Comparison of ENCODE assay signal across 24 cellular contexts in genomic region chr14:99675381-99675835, GRCh38. TPM values are rescaled to one million over a fixed set of nuclear protein-coding genes. Genes with fewer than 3 reads are reported as not detected.
"Had no signal": no experiment of that assay in that cellular context is flagged by ENCODE, and none has a peak within 500 bp of the region (broad histone marks: within the 10 kb centered on the region; RNA-seq: fewer than 3 reads in every experiment).

No MANE protein-coding gene starts in this region.

- H3K36me3 Mint-ChIP-seq: naive thymus-derived CD8-positive, alpha-beta T cell had no signal

- H3K9me3 Mint-ChIP-seq: activated CD4-positive, alpha-beta T cell treated with anti-CD3 and anti-CD28 coated beads, Interleukin-2, amount 10 ng/mL, durations not matched to agents 24 days and 14 days; activated T-cell treated with anti-CD3 and anti-CD28 coated beads, Interleukin-2, amount 50 U/mL, for 4 hours; activated T-helper 17 cell treated with anti-CD3 and anti-CD28 coated beads, Interleukin-2, amount 50 U/mL, for 72 hours had no signal

- DNase-seq: activated CD4-positive, alpha-beta memory T cell treated with anti-CD3 and anti-CD28 coated beads, Interleukin-2, amount 10 ng/mL, durations not matched to agents 7 days and 5 days; activated CD4-positive, alpha-beta T cell treated with anti-CD3 and anti-CD28 coated beads, Interleukin-2, amount 10 ng/mL, durations not matched to agents 24 days and 14 days; activated gamma-delta T cell treated with Interleukin-2 at 50 U/mL for 16 hours; activated naive CD4-positive, alpha-beta T cell treated with anti-CD3 and anti-CD28 coated beads, Interleukin-2, amount 50 U/mL, for 16 hours; activated T-cell treated with anti-CD3 and anti-CD28 coated beads, Interleukin-2, amount 50 U/mL, for 4 hours; dermis blood vessel endothelial cell; effector CD4-positive, alpha-beta T cell; gastrocnemius medialis; islet precursor cell; left cardiac atrium; mesenchymal stem cell; ovary; psoas muscle; stimulated activated naive CD4-positive, alpha-beta T cell treated with Interleukin-2 at 50 U/mL for 16 hours; T-helper 17 cell; T1000; WERI-Rb-1 had no signal

- H3K4me3 Mint-ChIP-seq: activated CD4-positive, alpha-beta memory T cell treated with anti-CD3 and anti-CD28 coated beads, Interleukin-2, amount 10 ng/mL, durations not matched to agents 7 days and 5 days; activated CD4-positive, alpha-beta T cell treated with anti-CD3 and anti-CD28 coated beads, Interleukin-2, amount 10 ng/mL, durations not matched to agents 24 days and 14 days; activated T-cell treated with anti-CD3 and anti-CD28 coated beads, Interleukin-2, amount 50 U/mL, for 4 hours; activated T-helper 17 cell treated with anti-CD3 and anti-CD28 coated beads, Interleukin-2, amount 50 U/mL, for 72 hours; central memory CD8-positive, alpha-beta T cell; naive thymus-derived CD8-positive, alpha-beta T cell; T-helper 17 cell had no signal

- H3K27me3 ChIP-seq: gastrocnemius medialis, hepatocyte, ovary, tibial nerve had no signal

- ATAC-seq: activated CD4-positive, CD25-positive, alpha-beta regulatory T cell treated with anti-CD3 and anti-CD28 coated beads, Interleukin-2, amount 50 U/mL, for 24 hours; activated T-cell treated with anti-CD3 and anti-CD28 coated beads, Interleukin-2, amount 50 U/mL, for 4 hours; activated T-helper 17 cell treated with anti-CD3 and anti-CD28 coated beads, Interleukin-2, amount 50 U/mL, for 72 hours; gastrocnemius medialis; left cardiac atrium; naive thymus-derived CD8-positive, alpha-beta T cell; psoas muscle; T-helper 17 cell had no signal

- H3K4me1 ChIP-seq: gastrocnemius medialis, psoas muscle had no signal

- H3K27ac Mint-ChIP-seq: activated CD4-positive, alpha-beta memory T cell treated with anti-CD3 and anti-CD28 coated beads, Interleukin-2, amount 10 ng/mL, durations not matched to agents 7 days and 5 days; activated CD4-positive, alpha-beta T cell treated with anti-CD3 and anti-CD28 coated beads, Interleukin-2, amount 10 ng/mL, durations not matched to agents 24 days and 14 days; activated T-helper 17 cell treated with anti-CD3 and anti-CD28 coated beads, Interleukin-2, amount 50 U/mL, for 72 hours; naive thymus-derived CD8-positive, alpha-beta T cell; T-helper 17 cell had no signal

- H3K4me3 ChIP-seq: gastrocnemius medialis, hepatocyte, ovary, psoas muscle, tibial nerve had no signal

- H3K9me3 ChIP-seq: gastrocnemius medialis, ovary, psoas muscle had no signal

- H3K36me3 ChIP-seq: gastrocnemius medialis, ovary, tibial nerve, WERI-Rb-1 had no signal

- H3K27ac ChIP-seq: gastrocnemius medialis, hepatocyte, ovary, psoas muscle, tibial nerve, WERI-Rb-1 had no signal

RNA-seq across cellular contexts. Expression of gene CYP46A1, which starts 8.7 kb away (rescaled TPM):
- total RNA-seq: bronchial epithelial cell had no signal

RNA-seq across cellular contexts. Expression of gene HHIPL1, which starts 30.5 kb away (rescaled TPM):
- total RNA-seq: activated CD4-positive, alpha-beta T cell treated with anti-CD3 and anti-CD28 coated beads, Interleukin-2, amount 10 ng/mL, durations not matched to agents 24 days and 14 days; activated T-cell treated with anti-CD3 and anti-CD28 coated beads, Interleukin-2, amount 50 U/mL, for 4 hours had no signal
